In genomic region chr15:69321041-69321554, GRCh38 we compare ENCODE assay signal across 1 cellular context.
TF ChIP-seq lines count a peak whose summit lies in the region.

No MANE protein-coding gene starts in this region.

TF ChIP-seq in HEK293, 187 proteins besides CTCF, POLR2A, EP300 and RAD21 (continued from another document):
- no peak for TF ChIP-seq ZNF549 (tag by site-specific recombination; IDR thresholded peaks at IDR 0.05)
- no peak for TF ChIP-seq KLF1 (tag by site-specific recombination; IDR thresholded peaks at IDR 0.05)
- TF ChIP-seq HOXD13 (CRISPR knock-in tag; IDR thresholded peaks at IDR 0.05; ENCODE audit: borderline replicate concordance): no peak
- no peak for TF ChIP-seq ZNF580 (tag by site-specific recombination; IDR thresholded peaks at IDR 0.05)
- TF ChIP-seq ZNF600 (tag by site-specific recombination; IDR thresholded peaks at IDR 0.05): peak; percentile 47; the same call in 1 of the 2 replicates
- TF ChIP-seq, protein P1, sequence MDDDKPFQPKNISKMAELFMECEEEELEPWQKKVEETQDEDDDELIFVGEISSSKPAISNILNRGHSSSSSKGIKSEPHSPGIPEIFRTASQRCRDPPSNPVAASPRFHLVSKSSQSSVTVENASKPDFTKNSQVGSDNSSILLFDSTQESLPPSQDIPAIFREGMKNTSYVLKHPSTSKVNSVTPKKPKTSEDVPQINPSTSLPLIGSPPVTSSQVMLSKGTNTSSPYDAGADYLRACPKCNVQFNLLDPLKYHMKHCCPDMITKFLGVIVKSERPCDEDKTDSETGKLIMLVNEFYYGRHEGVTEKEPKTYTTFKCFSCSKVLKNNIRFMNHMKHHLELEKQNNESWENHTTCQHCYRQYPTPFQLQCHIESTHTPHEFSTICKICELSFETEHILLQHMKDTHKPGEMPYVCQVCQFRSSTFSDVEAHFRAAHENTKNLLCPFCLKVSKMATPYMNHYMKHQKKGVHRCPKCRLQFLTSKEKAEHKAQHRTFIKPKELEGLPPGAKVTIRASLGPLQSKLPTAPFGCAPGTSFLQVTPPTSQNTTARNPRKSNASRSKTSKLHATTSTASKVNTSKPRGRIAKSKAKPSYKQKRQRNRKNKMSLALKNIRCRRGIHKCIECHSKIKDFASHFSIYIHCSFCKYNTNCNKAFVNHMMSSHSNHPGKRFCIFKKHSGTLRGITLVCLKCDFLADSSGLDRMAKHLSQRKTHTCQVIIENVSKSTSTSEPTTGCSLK (tag by site-specific recombination; IDR thresholded peaks at IDR 0.05): no peak
- TF ChIP-seq ZNF37A (tag by site-specific recombination; IDR thresholded peaks at IDR 0.05): no peak
- TF ChIP-seq, protein P2, sequence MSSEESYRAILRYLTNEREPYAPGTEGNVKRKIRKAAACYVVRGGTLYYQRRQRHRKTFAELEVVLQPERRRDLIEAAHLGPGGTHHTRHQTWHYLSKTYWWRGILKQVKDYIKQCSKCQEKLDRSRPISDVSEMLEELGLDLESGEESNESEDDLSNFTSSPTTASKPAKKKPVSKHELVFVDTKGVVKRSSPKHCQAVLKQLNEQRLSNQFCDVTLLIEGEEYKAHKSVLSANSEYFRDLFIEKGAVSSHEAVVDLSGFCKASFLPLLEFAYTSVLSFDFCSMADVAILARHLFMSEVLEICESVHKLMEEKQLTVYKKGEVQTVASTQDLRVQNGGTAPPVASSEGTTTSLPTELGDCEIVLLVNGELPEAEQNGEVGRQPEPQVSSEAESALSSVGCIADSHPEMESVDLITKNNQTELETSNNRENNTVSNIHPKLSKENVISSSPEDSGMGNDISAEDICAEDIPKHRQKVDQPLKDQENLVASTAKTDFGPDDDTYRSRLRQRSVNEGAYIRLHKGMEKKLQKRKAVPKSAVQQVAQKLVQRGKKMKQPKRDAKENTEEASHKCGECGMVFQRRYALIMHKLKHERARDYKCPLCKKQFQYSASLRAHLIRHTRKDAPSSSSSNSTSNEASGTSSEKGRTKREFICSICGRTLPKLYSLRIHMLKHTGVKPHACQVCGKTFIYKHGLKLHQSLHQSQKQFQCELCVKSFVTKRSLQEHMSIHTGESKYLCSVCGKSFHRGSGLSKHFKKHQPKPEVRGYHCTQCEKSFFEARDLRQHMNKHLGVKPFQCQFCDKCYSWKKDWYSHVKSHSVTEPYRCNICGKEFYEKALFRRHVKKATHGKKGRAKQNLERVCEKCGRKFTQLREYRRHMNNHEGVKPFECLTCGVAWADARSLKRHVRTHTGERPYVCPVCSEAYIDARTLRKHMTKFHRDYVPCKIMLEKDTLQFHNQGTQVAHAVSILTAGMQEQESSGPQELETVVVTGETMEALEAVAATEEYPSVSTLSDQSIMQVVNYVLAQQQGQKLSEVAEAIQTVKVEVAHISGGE (tag by site-specific recombination; conservative IDR thresholded peaks at IDR 0.05; ENCODE audit: low read depth): no peak
- no peak for TF ChIP-seq KLF17 (tag by site-specific recombination; IDR thresholded peaks at IDR 0.05)
- TF ChIP-seq ZBTB8A (tag by site-specific recombination; IDR thresholded peaks at IDR 0.05): no peak
- TF ChIP-seq TCF7L2 (IDR thresholded peaks at IDR 0.05; ENCODE audit: borderline replicate concordance, low read depth, low read length): peak; percentile 67
- no peak for TF ChIP-seq ZNF16 (tag by site-specific recombination; IDR thresholded peaks at IDR 0.05; ENCODE audit: low read depth)
- no peak for TF ChIP-seq WT1 (tag by site-specific recombination; IDR thresholded peaks at IDR 0.05)
- peak; percentile 72 for TF ChIP-seq PRDM6 (tag by site-specific recombination; IDR thresholded peaks at IDR 0.05)
TF ChIP-seq in HEK293: peak in this region for 5.
